13 cellular contexts compared by ENCODE assay signal in the genomic region with DNA sequence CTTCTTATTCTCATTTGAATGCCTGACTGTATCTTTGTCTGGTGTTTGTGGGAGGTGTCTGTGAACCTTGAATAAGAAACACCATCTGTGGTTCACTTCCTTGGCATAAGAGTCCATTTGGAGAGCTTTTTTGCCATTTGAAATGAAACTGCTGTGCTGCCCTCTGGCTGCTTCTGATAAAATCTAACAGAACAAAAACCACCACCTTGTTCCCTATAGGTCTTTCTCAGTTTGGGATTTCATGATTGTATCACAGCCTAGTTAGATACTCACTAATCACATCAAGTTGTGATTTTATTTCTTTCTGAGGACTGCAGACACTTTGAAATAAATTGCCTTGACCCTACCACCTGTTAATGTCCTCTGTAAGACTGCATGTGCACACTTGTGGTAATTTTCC.
DNase-seq lines count a peak whose midpoint lies in the region; ATAC-seq and TF ChIP-seq lines count a peak whose summit lies in the region.
"Had no signal": no experiment of that assay in that cellular context is flagged by ENCODE, and none has a peak within 500 bp of the region (broad histone marks: within the 10 kb centered on the region; RNA-seq: fewer than 3 reads in every experiment).

No MANE protein-coding gene starts in this region.

- H3K27ac ChIP-seq in adrenal gland, result no peak overlapping the region
- H3K27ac ChIP-seq: SJCRH30, spleen, upper lobe of left lung had no signal

- H3K4me1 ChIP-seq in adrenal gland (replicated peaks in 1 of 2), result peaks cover 0 to 10% of the 10 kb centered on the region in 2 donors
- H3K4me1 ChIP-seq: SJCRH30, spleen, upper lobe of left lung had no signal

- ATAC-seq in HG02840 (IDR thresholded peaks at IDR 0.05; ENCODE audit: low FRiP score, unreplicated experiment) (no peak), GM21526 (IDR thresholded peaks at IDR 0.05; ENCODE audit: low FRiP score, unreplicated experiment) (no peak)
- ATAC-seq: K562 had no signal

- TF ChIP-seq POLR2A in adrenal gland (IDR thresholded peaks at IDR 0.05), result no peak

- peak; percentile 2 for DNase-seq in A172 (ENCODE audit: low spot score)
- DNase-seq in adrenal gland, result peak in 6 of 7 donors; percentile 20 to 62 (median 33)
- peak; percentile 27 for DNase-seq in iPS-NIHi7 (ENCODE audit: extremely low spot score)
- no peak for DNase-seq in effector CD8-positive, alpha-beta T cell (lab: John Stamatoyannopoulos, UW)
- DNase-seq in stimulated activated CD4-positive, alpha-beta T cell treated with anti-CD3 and anti-CD28 coated beads, Interleukin-1b, Interleukin-23, amount 100 ng/mL, for 48 hours, result no peak
- DNase-seq: DMS79, spleen, upper lobe of left lung had no signal

- H3K9me3 ChIP-seq in adrenal gland (replicated peaks in 1 of 3), result no peaks in the 10 kb centered on the region
- H3K9me3 ChIP-seq: SJCRH30, upper lobe of left lung had no signal

- TF ChIP-seq CTCF in GM12873 (IDR thresholded peaks at IDR 0.05; ENCODE audit: insufficient read depth, low read depth, low read length, missing control alignments) (peak; percentile 7), adrenal gland (IDR thresholded peaks at IDR 0.05) (peak in 5 of 6 experiments; percentile 45 to 57 (median 51))

- H3K36me3 ChIP-seq in adrenal gland (replicated peaks in 1 of 2), result no peaks in the 10 kb centered on the region
- H3K36me3 ChIP-seq: SJCRH30, spleen, upper lobe of left lung had no signal

- intact Hi-C loops in adrenal gland (cut with DNase I), result no loop called here

- no peaks in the 10 kb centered on the region for H3K27me3 ChIP-seq in adrenal gland
- H3K27me3 ChIP-seq: SJCRH30, spleen, upper lobe of left lung had no signal

- H3K4me3 ChIP-seq in adrenal gland, result no peak overlapping the region
- H3K4me3 ChIP-seq: K562, SJCRH30, spleen, upper lobe of left lung had no signal

Comparison
In these comparisons a context has a peak if more than half of its experiments do, and no peak if none do; other contexts are left out.
1. DNase-seq: peak in A172 (single experiment), adrenal gland (6 of 7) and iPS-NIHi7 (single experiment); none in effector CD8-positive, alpha-beta T cell (single experiment) and stimulated activated CD4-positive, alpha-beta T cell treated with anti-CD3 and anti-CD28 coated beads, Interleukin-1b, Interleukin-23, amount 100 ng/mL, for 48 hours (single experiment).